ENCODE assay signal across 20 cellular contexts in the genomic region with DNA sequence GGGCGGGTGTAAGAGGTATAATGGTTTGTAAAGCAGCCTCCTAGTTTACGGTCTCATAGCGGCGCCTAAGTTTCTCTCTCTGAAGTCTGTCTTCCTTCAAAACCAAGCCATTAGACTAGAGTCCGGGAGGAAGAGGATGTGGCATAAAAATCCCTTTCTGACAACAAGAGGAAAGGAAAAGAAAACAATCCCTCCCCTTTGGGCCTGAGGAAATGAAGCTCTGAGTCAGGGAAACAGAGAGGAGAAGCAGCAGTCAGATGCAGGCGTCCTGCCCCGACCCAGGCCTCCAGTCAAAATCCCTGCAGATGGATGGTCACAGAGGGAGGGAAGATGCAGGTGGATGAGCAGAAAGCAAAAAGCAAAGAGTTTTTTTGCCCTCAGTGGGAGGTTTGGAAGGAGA.
"Had no signal": no experiment of that assay in that cellular context is flagged by ENCODE, and none has a peak within 500 bp of the region (broad histone marks: within the 10 kb centered on the region; RNA-seq: fewer than 3 reads in every experiment).

No MANE protein-coding gene starts in this region.

- H3K4me3 ChIP-seq: coronary artery, lung, prostate gland, sigmoid colon had no signal

- H3K4me3 Mint-ChIP-seq: activated B cell treated with CpG ODN at 0.5 μM for 24 hours; naive thymus-derived CD4-positive, alpha-beta T cell had no signal

- H3K27ac ChIP-seq: coronary artery, prostate gland, sigmoid colon had no signal

- H3K27ac Mint-ChIP-seq: activated B cell treated with CpG ODN at 0.5 μM for 24 hours had no signal

- H3K27me3 ChIP-seq: sigmoid colon had no signal

- FAIRE-seq: bronchial epithelial cell, TTC549 had no signal

- H3K36me3 ChIP-seq: prostate gland had no signal

- DNase-seq: activated B cell treated with CpG ODN at 0.5 μM for 24 hours; aorta; effector memory CD4-positive, alpha-beta T cell; hippocampal formation; kidney glomerular epithelial cell; naive thymus-derived CD4-positive, alpha-beta T cell; nucleus accumbens; SHP77; sigmoid colon; stimulated activated CD4-positive, alpha-beta T cell treated with anti-CD3 and anti-CD28 coated beads, Interleukin-2, amount 100 ng/mL, for 24 hours; stimulated activated naive CD4-positive, alpha-beta T cell treated with Interleukin-2 at 50 U/mL for 16 hours; T-helper 2 cell; trophoblast cell had no signal

- H3K9me3 Mint-ChIP-seq: activated B cell treated with CpG ODN at 0.5 μM for 24 hours; activated naive CD4-positive, alpha-beta T cell treated with anti-CD3 and anti-CD28 coated beads, Interleukin-2, amount 50 U/mL, for 72 hours; naive thymus-derived CD4-positive, alpha-beta T cell had no signal

- H3K4me1 ChIP-seq: prostate gland had no signal

- H3K9me3 ChIP-seq: prostate gland, sigmoid colon had no signal

- H3K27me3 Mint-ChIP-seq: activated B cell treated with CpG ODN at 0.5 μM for 24 hours; naive thymus-derived CD4-positive, alpha-beta T cell had no signal

- ATAC-seq: activated naive CD4-positive, alpha-beta T cell treated with anti-CD3 and anti-CD28 coated beads, Interleukin-2, amount 50 U/mL, for 72 hours; naive thymus-derived CD4-positive, alpha-beta T cell; SK-N-SH treated with all-trans-retinoic acid at 6 μM for 48 hours had no signal
